ENCODE assay signal across 1 cellular context in the genomic region with DNA sequence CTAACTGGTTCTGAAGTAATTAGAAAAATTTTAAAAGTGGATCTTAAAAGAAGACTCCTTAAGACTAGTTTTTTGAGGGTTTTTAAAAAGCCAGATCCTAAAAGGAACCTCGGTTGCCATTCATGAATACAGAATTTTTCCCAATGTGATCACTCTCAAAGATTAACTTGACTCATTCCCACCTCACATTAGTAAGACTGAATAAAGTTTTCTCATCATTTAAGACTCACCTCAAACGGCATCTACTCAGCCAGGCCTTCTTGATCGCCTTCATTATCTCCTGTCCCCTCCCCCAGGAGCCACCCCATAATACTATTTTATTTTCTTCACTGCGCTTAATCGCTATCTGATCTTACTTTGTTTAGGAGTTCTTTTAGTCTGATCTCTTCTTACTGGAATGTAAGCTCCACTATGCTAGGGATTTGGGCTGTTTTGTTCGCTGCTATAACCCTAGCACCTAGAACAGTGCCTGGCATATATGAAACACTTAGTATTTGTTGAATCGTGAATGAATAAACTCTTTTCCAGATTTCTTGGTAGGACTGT.
TF ChIP-seq lines count a peak whose summit lies in the region.

No MANE protein-coding gene starts in this region.

TF ChIP-seq in SK-N-SH, 30 proteins besides CTCF, POLR2A, EP300 and RAD21 (continued from another document):
- TF ChIP-seq IRF3 (IDR thresholded peaks at IDR 0.05; ENCODE audit: low read depth, low read length), result no peak
- no peak for TF ChIP-seq CHD2 (IDR thresholded peaks at IDR 0.05; ENCODE audit: low read length, partially characterized antibody)
- no peak for TF ChIP-seq USF1 (IDR thresholded peaks at IDR 0.05; ENCODE audit: borderline replicate concordance, low read depth)
- TF ChIP-seq, protein P1, sequence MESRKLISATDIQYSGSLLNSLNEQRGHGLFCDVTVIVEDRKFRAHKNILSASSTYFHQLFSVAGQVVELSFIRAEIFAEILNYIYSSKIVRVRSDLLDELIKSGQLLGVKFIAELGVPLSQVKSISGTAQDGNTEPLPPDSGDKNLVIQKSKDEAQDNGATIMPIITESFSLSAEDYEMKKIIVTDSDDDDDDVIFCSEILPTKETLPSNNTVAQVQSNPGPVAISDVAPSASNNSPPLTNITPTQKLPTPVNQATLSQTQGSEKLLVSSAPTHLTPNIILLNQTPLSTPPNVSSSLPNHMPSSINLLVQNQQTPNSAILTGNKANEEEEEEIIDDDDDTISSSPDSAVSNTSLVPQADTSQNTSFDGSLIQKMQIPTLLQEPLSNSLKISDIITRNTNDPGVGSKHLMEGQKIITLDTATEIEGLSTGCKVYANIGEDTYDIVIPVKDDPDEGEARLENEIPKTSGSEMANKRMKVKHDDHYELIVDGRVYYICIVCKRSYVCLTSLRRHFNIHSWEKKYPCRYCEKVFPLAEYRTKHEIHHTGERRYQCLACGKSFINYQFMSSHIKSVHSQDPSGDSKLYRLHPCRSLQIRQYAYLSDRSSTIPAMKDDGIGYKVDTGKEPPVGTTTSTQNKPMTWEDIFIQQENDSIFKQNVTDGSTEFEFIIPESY (IDR thresholded peaks at IDR 0.05; ENCODE audit: borderline replicate concordance, low read depth), result no peak
- no peak for TF ChIP-seq GATA2 (CRISPR knock-in tag; IDR thresholded peaks at IDR 0.05)
- no peak for TF ChIP-seq MAX (IDR thresholded peaks at IDR 0.05; ENCODE audit: low read depth)
- no peak for TF ChIP-seq RFX5 (IDR thresholded peaks at IDR 0.05; ENCODE audit: low read length)
